ENCODE assay signal across 18 cellular contexts in genomic region chr4:83093060-83093640, GRCh38. TPM values are rescaled to one million over a fixed set of nuclear protein-coding genes. Genes with fewer than 3 reads are reported as not detected.
DNase-seq lines count a peak whose midpoint lies in the region; ATAC-seq lines count a peak whose summit lies in the region.
"Had no signal": no experiment of that assay in that cellular context is flagged by ENCODE, and none has a peak within 500 bp of the region (broad histone marks: within the 10 kb centered on the region; RNA-seq: fewer than 3 reads in every experiment).

No MANE protein-coding gene starts in this region.

- no peak overlapping the region for H3K27ac ChIP-seq in CD4-positive, alpha-beta memory T cell (ENCODE audit: low read depth, low read length)
- H3K27ac ChIP-seq in naive thymus-derived CD4-positive, alpha-beta T cell (ENCODE audit: low read depth, low read length): peak overlapping the region; percentile 41
- H3K27ac ChIP-seq: C4-2B, HL-60, SJSA1, vagina had no signal

- CTCF ChIA-PET in CD4-positive, alpha-beta memory T cell (lab: Charles Lee; ENCODE audit: partially characterized antibody): interaction anchor here (0.9 to 2.3 kb wide), 5 partner anchors 9 to 20 kb away, joined by 3 to 9 read pairs (median 7); no protein-coding TSS in a partner anchor
- CTCF ChIA-PET in naive thymus-derived CD4-positive, alpha-beta T cell (lab: Charles Lee): interaction anchor here (1.2 to 1.5 kb wide), 3 partner anchors 19 to 167 kb away, joined by 3 to 9 read pairs (median 3); no protein-coding TSS in a partner anchor

- ATAC-seq in central memory CD8-positive, alpha-beta T cell (replicated peaks; ENCODE audit: extremely low read depth, poor library complexity, severe bottlenecking): no peak
- no peak for ATAC-seq in naive thymus-derived CD4-positive, alpha-beta T cell
- ATAC-seq in GM21619 (IDR thresholded peaks at IDR 0.05; ENCODE audit: unreplicated experiment): no peak
- no peak for ATAC-seq in HG02610 (IDR thresholded peaks at IDR 0.05; ENCODE audit: unreplicated experiment)
- ATAC-seq: stimulated activated naive CD8-positive, alpha-beta T cell treated with anti-CD3 and anti-CD28 coated beads, Interleukin-15, Interleukin-2, amounts not matched to agents 100 U/mL and 50 U/mL, for 24 hours had no signal

- H3K36me3 ChIP-seq in CD4-positive, alpha-beta memory T cell (ENCODE audit: insufficient read depth, low read length): peaks cover 70% of the 10 kb centered on the region
- H3K36me3 ChIP-seq in H7 (replicated peaks; ENCODE audit: control insufficient read depth, insufficient read depth, low read length): no peaks in the 10 kb centered on the region
- peaks cover 37 to 84% (median 39%) of the 10 kb centered on the region in 3 experiments for H3K36me3 ChIP-seq in naive thymus-derived CD4-positive, alpha-beta T cell (ENCODE audit: control insufficient read depth in 2 of 3, insufficient read depth in 3 of 3, low read length in 3 of 3)
- H3K36me3 ChIP-seq: vagina had no signal

- peaks cover 21 to 52% (median 35%) of the 10 kb centered on the region in 4 donors for H3K4me1 Mint-ChIP-seq in CD4-positive, alpha-beta memory T cell
- peaks cover 67% of the 10 kb centered on the region for H3K4me1 Mint-ChIP-seq in central memory CD8-positive, alpha-beta T cell
- H3K4me1 Mint-ChIP-seq in naive thymus-derived CD4-positive, alpha-beta T cell: peaks cover 37 to 76% (median 56%) of the 10 kb centered on the region in 7 donors

- POLR2A ChIA-PET in CD4-positive, alpha-beta memory T cell (lab: Charles Lee; ENCODE audit: partially characterized antibody): interaction anchor here (1.0 to 1.8 kb wide), 2 partner anchors 9 to 17 kb away, joined by 3 to 5 read pairs; no protein-coding TSS in a partner anchor
- POLR2A ChIA-PET in naive thymus-derived CD4-positive, alpha-beta T cell (lab: Charles Lee): interaction anchor here (1.9 to 6.6 kb wide), 3 partner anchors 9 to 125 kb away, joined by 5 to 45 read pairs (median 33); no protein-coding TSS in a partner anchor

- DNase-seq in CD4-positive, alpha-beta memory T cell: no peak
- DNase-seq in H7 (peak; percentile 79), NOMO-1 treated with DMSO at 0.1 percent for 48 hours (lab: John Stamatoyannopoulos, UW; ENCODE audit: unreplicated experiment) (no peak)
- DNase-seq in central memory CD8-positive, alpha-beta T cell (ENCODE audit: low spot score in 2 of 2): no peak
- no peak for DNase-seq in naive thymus-derived CD4-positive, alpha-beta T cell
- DNase-seq: glutamatergic neuron; NCI-H1105; NCI-H226; stimulated activated naive CD8-positive, alpha-beta T cell treated with anti-CD3 and anti-CD28 coated beads, Interleukin-15, Interleukin-2, amounts not matched to agents 100 U/mL and 50 U/mL, for 24 hours had no signal

- no peaks in the 10 kb centered on the region for H3K27me3 Mint-ChIP-seq in CD4-positive, alpha-beta memory T cell
- H3K27me3 Mint-ChIP-seq in central memory CD8-positive, alpha-beta T cell: no peaks in the 10 kb centered on the region
- H3K27me3 Mint-ChIP-seq in naive thymus-derived CD4-positive, alpha-beta T cell: no peaks in the 10 kb centered on the region

- no peaks in the 10 kb centered on the region for H3K9me3 Mint-ChIP-seq in CD4-positive, alpha-beta memory T cell
- H3K9me3 Mint-ChIP-seq in central memory CD8-positive, alpha-beta T cell: no peaks in the 10 kb centered on the region
- no peaks in the 10 kb centered on the region for H3K9me3 Mint-ChIP-seq in naive thymus-derived CD4-positive, alpha-beta T cell
- H3K9me3 Mint-ChIP-seq: mesothelial cell of epicardium had no signal

- H3K36me3 Mint-ChIP-seq in CD4-positive, alpha-beta memory T cell: peaks cover 70 to 85% of the 10 kb centered on the region in 2 donors
- peaks cover 94% of the 10 kb centered on the region for H3K36me3 Mint-ChIP-seq in central memory CD8-positive, alpha-beta T cell (ENCODE audit: insufficient read depth)
- peaks cover 28 to 66% (median 62%) of the 10 kb centered on the region in 5 donors for H3K36me3 Mint-ChIP-seq in naive thymus-derived CD4-positive, alpha-beta T cell
- H3K36me3 Mint-ChIP-seq: mesothelial cell of epicardium had no signal

- no peaks in the 10 kb centered on the region for H3K27me3 ChIP-seq in CD4-positive, alpha-beta memory T cell (ENCODE audit: insufficient read depth, low read length)
- no peaks in the 10 kb centered on the region for H3K27me3 ChIP-seq in H7 (ENCODE audit: control insufficient read depth, insufficient read depth, low read length)
- no peaks in the 10 kb centered on the region for H3K27me3 ChIP-seq in naive thymus-derived CD4-positive, alpha-beta T cell (ENCODE audit: control insufficient read depth in 2 of 2, insufficient read depth in 2 of 2, low read length in 2 of 2)
- H3K27me3 ChIP-seq: SJSA1, vagina had no signal

- H3K9me3 ChIP-seq in CD4-positive, alpha-beta memory T cell (ENCODE audit: control insufficient read depth in 1 of 2, low read length in 2 of 2): no peaks in the 10 kb centered on the region
- no peaks in the 10 kb centered on the region for H3K9me3 ChIP-seq in naive thymus-derived CD4-positive, alpha-beta T cell (ENCODE audit: control insufficient read depth in 2 of 3, low read length in 3 of 3)
- H3K9me3 ChIP-seq: SJSA1, vagina had no signal

- H3K4me3 ChIP-seq in CD4-positive, alpha-beta memory T cell (ENCODE audit: low read length in 2 of 2): no peak overlapping the region
- no peak overlapping the region for H3K4me3 ChIP-seq in H7 (ENCODE audit: insufficient read depth, low read depth, low read length)
- no peak overlapping the region for H3K4me3 ChIP-seq in naive thymus-derived CD4-positive, alpha-beta T cell (ENCODE audit: low read length)
- H3K4me3 ChIP-seq: SJSA1, smooth muscle cell, vagina had no signal

- no peak overlapping the region for H3K4me3 Mint-ChIP-seq in CD4-positive, alpha-beta memory T cell
- H3K4me3 Mint-ChIP-seq in central memory CD8-positive, alpha-beta T cell: no peak overlapping the region
- no peak overlapping the region for H3K4me3 Mint-ChIP-seq in naive thymus-derived CD4-positive, alpha-beta T cell
- H3K4me3 Mint-ChIP-seq: mesothelial cell of epicardium had no signal

- peak overlapping the region in 6 of 7 donors; percentile 17 to 79 (median 34) for H3K27ac Mint-ChIP-seq in CD4-positive, alpha-beta memory T cell
- H3K27ac Mint-ChIP-seq in central memory CD8-positive, alpha-beta T cell (ENCODE audit: low read depth): peak overlapping the region; percentile 78
- peak overlapping the region in 8 of 9 donors; percentile 20 to 92 (median 78) for H3K27ac Mint-ChIP-seq in naive thymus-derived CD4-positive, alpha-beta T cell
- H3K27ac Mint-ChIP-seq: mesothelial cell of epicardium had no signal

- intact Hi-C loops in CD4-positive, alpha-beta memory T cell (cut with micrococcal nuclease): no loop called here
- intact Hi-C loops in naive thymus-derived CD4-positive, alpha-beta T cell (cut with micrococcal nuclease): no loop called here

- peaks cover 15% of the 10 kb centered on the region for H3K4me1 ChIP-seq in CD4-positive, alpha-beta memory T cell (ENCODE audit: insufficient read depth, low read length)
- H3K4me1 ChIP-seq in naive thymus-derived CD4-positive, alpha-beta T cell (ENCODE audit: control insufficient read depth in 2 of 2, insufficient read depth in 2 of 2, low read length in 2 of 2): peaks cover 0 to 17% of the 10 kb centered on the region in 2 donors
- H3K4me1 ChIP-seq: SJSA1, vagina had no signal

RNA-seq across cellular contexts. Expression of gene PLAC8, which starts 21.4 kb away (rescaled TPM):
- total RNA-seq in CD4-positive, alpha-beta memory T cell: 100 to 1,000 TPM; 148 to 150 TPM
- 100 to 1,000 TPM; 378 to 424 TPM for polyA plus RNA-seq in CD4-positive, alpha-beta memory T cell
- total RNA-seq in H7 (2014; rRNA removed; shearing (Covaris generic)): 0.41 and 3.4 TPM in 2 replicates
- 100 to 1,000 TPM; 204 to 340 (median 247) TPM for total RNA-seq in naive thymus-derived CD4-positive, alpha-beta T cell
- 100 to 1,000 TPM; 336 to 634 TPM for polyA plus RNA-seq in naive thymus-derived CD4-positive, alpha-beta T cell
- total RNA-seq: osteocyte, vagina had no signal

RNA-seq across cellular contexts. Expression of gene COPS4, which starts 58.2 kb away (rescaled TPM):
- total RNA-seq in CD4-positive, alpha-beta memory T cell: 10 to 100 TPM; 24.6 to 26.1 TPM
- polyA plus RNA-seq in CD4-positive, alpha-beta memory T cell: 10 to 100 TPM; 69.8 to 91.2 TPM
- total RNA-seq in H7 (2014; rRNA removed; shearing (Covaris generic)): 77.9 and 89.0 TPM in 2 replicates
- total RNA-seq in naive thymus-derived CD4-positive, alpha-beta T cell: 10 to 100 TPM; 23.5 to 32.8 (median 24.7) TPM
- 10 to 100 TPM; 53.7 to 59.7 TPM for polyA plus RNA-seq in naive thymus-derived CD4-positive, alpha-beta T cell

Comparison
In these comparisons a context has a peak if more than half of its experiments do, and no peak if none do; other contexts are left out.
1. RNA of gene PLAC8, which starts 21.4 kb away (total RNA-seq): 204 to 340 TPM in naive thymus-derived CD4-positive, alpha-beta T cell and 148 to 150 TPM in CD4-positive, alpha-beta memory T cell; 0.41 to 3.4 TPM in H7; every median in the first group is over 10 times any median in the second.
2. Peak in every context shown above with its lines, with median percentiles within 50 percentile points of each other: H3K27ac Mint-ChIP-seq.